9 cellular contexts compared by ENCODE assay signal in genomic region chr2:160651416-160652200, GRCh38.
DNase-seq lines count a peak whose midpoint lies in the region; ATAC-seq and TF ChIP-seq lines count a peak whose summit lies in the region.
"Had no signal": no experiment of that assay in that cellular context is flagged by ENCODE, and none has a peak within 500 bp of the region (broad histone marks: within the 10 kb centered on the region; RNA-seq: fewer than 3 reads in every experiment).

No MANE protein-coding gene starts in this region.

- no peak overlapping the region for H2BK12ac ChIP-seq in mesenchymal stem cell (ENCODE audit: low read length in 2 of 2)

- H2AFZ ChIP-seq in mesenchymal stem cell (ENCODE audit: low read depth, low read length), result no peak overlapping the region

- no peaks in the 10 kb centered on the region for H3K79me1 ChIP-seq in mesenchymal stem cell (replicated peaks; ENCODE audit: low read length, poor library complexity, severe bottlenecking)

- H3K18ac ChIP-seq in mesenchymal stem cell (ENCODE audit: low read depth in 1 of 2, low read length in 2 of 2), result peak overlapping the region in 1 of 2 experiments; percentile 11

- H4K91ac ChIP-seq in mesenchymal stem cell (ENCODE audit: low read length), result no peak overlapping the region

- TF ChIP-seq CTCF in CD14-positive monocyte (IDR thresholded peaks at IDR 0.05) (no peak), transverse colon (IDR thresholded peaks at IDR 0.05) (no peak), GM10248 (IDR thresholded peaks at IDR 0.05; ENCODE audit: control extremely low read depth, extremely low read depth, low read depth, missing control alignments) (no peak)

- peak; percentile 12 for ATAC-seq in HG03175 (IDR thresholded peaks at IDR 0.05; ENCODE audit: unreplicated experiment)
- ATAC-seq in activated naive CD8-positive, alpha-beta T cell treated with anti-CD3 and anti-CD28 coated beads, Interleukin-2, amount 10 ng/mL, durations not matched to agents 7 days and 5 days (ENCODE audit: low read depth), result no peak

- CTCF ChIA-PET in GM10248 (lab: Yijun Ruan, JAX), result no interaction called here

- no peak overlapping the region for H3K4ac ChIP-seq in mesenchymal stem cell (ENCODE audit: low read depth in 1 of 2, low read length in 2 of 2)

- no peaks in the 10 kb centered on the region for H3K36me3 ChIP-seq in mesenchymal stem cell (ENCODE audit: control insufficient read depth in 1 of 2, insufficient read depth in 2 of 2, low read depth in 1 of 2, low read length in 2 of 2)
- H3K36me3 ChIP-seq in transverse colon, result no peaks in the 10 kb centered on the region

- no peak overlapping the region for H2BK15ac ChIP-seq in mesenchymal stem cell (ENCODE audit: low read depth, poor library complexity, severe bottlenecking)

- peak overlapping the region; percentile 56 for H4K8ac ChIP-seq in mesenchymal stem cell (ENCODE audit: low read length)

- peaks cover 39% of the 10 kb centered on the region for H3K4me1 Mint-ChIP-seq in CD14-positive monocyte
- H3K4me1 Mint-ChIP-seq in activated naive CD8-positive, alpha-beta T cell treated with anti-CD3 and anti-CD28 coated beads, Interleukin-2, amount 10 ng/mL, durations not matched to agents 7 days and 5 days, result peaks cover 27% of the 10 kb centered on the region

- no peak for TF ChIP-seq EP300 in transverse colon (IDR thresholded peaks at IDR 0.05; ENCODE audit: low read depth)

- no peaks in the 10 kb centered on the region for H3K27me3 ChIP-seq in mesenchymal stem cell (ENCODE audit: control insufficient read depth in 1 of 2, insufficient read depth in 1 of 2, low read length in 2 of 2)
- no peaks in the 10 kb centered on the region for H3K27me3 ChIP-seq in transverse colon

- TF ChIP-seq POLR2A in transverse colon (IDR thresholded peaks at IDR 0.05), result no peak

- no peak overlapping the region for H3K4me2 ChIP-seq in mesenchymal stem cell (ENCODE audit: low read length, poor library complexity, severe bottlenecking)

- DNase-seq in CD14-positive monocyte (ENCODE audit: low spot score) (peak; percentile 51), mesenchymal stem cell (peak; percentile 41), NCI-H1436 (lab: John Stamatoyannopoulos, UW) (no peak), transverse colon (no peak), GM10248 (ENCODE audit: extremely low spot score) (no peak)
- no peak for DNase-seq in activated naive CD8-positive, alpha-beta T cell treated with anti-CD3 and anti-CD28 coated beads, Interleukin-2, amount 10 ng/mL, durations not matched to agents 7 days and 5 days
- DNase-seq in stimulated activated CD4-positive, alpha-beta T cell treated with anti-CD3 and anti-CD28 coated beads, Interleukin-2, amount 100 ng/mL, for 24 hours, result no peak
- DNase-seq: cortex of kidney had no signal

- in situ Hi-C loops in transverse colon (cut with MboI; ENCODE audit: low pct_ligation_motif_present in 1 of 4, low pct_unique_long_range_greater_than_20kb in 1 of 4, low sequenced_read_pairs in 3 of 4), result no loop called here

- WGBS in mesenchymal stem cell, result 82% methylated on average over 3 of the region's 4 CpGs
- WGBS in transverse colon (ENCODE audit: low coverage in 1 of 2), 2 donors, result 76 to 89% methylated on average over 3 to 4 of the region's 4 CpGs

- no peaks in the 10 kb centered on the region for H3K9me3 ChIP-seq in mesenchymal stem cell (ENCODE audit: control insufficient read depth, low read length)
- no peaks in the 10 kb centered on the region for H3K9me3 ChIP-seq in transverse colon

- H3K4me3 ChIP-seq in mesenchymal stem cell (ENCODE audit: insufficient read depth in 1 of 2, low read depth in 1 of 2, low read length in 2 of 2) (no peak overlapping the region), transverse colon (no peak overlapping the region)

- H3K14ac ChIP-seq in mesenchymal stem cell (ENCODE audit: low read length in 2 of 2), result no peak overlapping the region

- no peak overlapping the region for H2BK120ac ChIP-seq in mesenchymal stem cell (ENCODE audit: low read depth, low read length)

- H3K27me3 Mint-ChIP-seq in CD14-positive monocyte (ENCODE audit: low read depth in 3 of 3), result peaks cover 0 to 4% (median 0%) of the 10 kb centered on the region in 3 donors
- peaks cover 5% of the 10 kb centered on the region for H3K27me3 Mint-ChIP-seq in activated naive CD8-positive, alpha-beta T cell treated with anti-CD3 and anti-CD28 coated beads, Interleukin-2, amount 10 ng/mL, durations not matched to agents 7 days and 5 days

- intact Hi-C loops in CD14-positive monocyte (cut with micrococcal nuclease), result loop anchor here (5.0 to 10.0 kb wide), 4 partner anchors 51 to 84 kb away; no protein-coding TSS in a partner anchor
- intact Hi-C loops in transverse colon (cut with DNase I; ENCODE audit: low total_unique reads), result no loop called here

- peak overlapping the region; percentile 82 to 96 (median 87) for H3K27ac Mint-ChIP-seq in CD14-positive monocyte
- peak overlapping the region; percentile 15 for H3K27ac Mint-ChIP-seq in activated naive CD8-positive, alpha-beta T cell treated with anti-CD3 and anti-CD28 coated beads, Interleukin-2, amount 10 ng/mL, durations not matched to agents 7 days and 5 days

- H3K27ac ChIP-seq in mesenchymal stem cell (ENCODE audit: low read length, poor library complexity, severe bottlenecking) (no peak overlapping the region), transverse colon (no peak overlapping the region)

- H2AK5ac ChIP-seq in mesenchymal stem cell (ENCODE audit: low read length, severe bottlenecking), result no peak overlapping the region

- H3K4me1 ChIP-seq in mesenchymal stem cell (ENCODE audit: control insufficient read depth, insufficient read depth, low read depth, low read length), result peaks cover 2% of the 10 kb centered on the region
- peaks cover 0 to 7% (median 0%) of the 10 kb centered on the region in 4 donors for H3K4me1 ChIP-seq in transverse colon

- POLR2A ChIA-PET in activated naive CD8-positive, alpha-beta T cell treated with anti-CD3 and anti-CD28 coated beads, Interleukin-2, amount 10 ng/mL, durations not matched to agents 7 days and 5 days (lab: Charles Lee), result no interaction called here
- POLR2A ChIA-PET in GM10248 (lab: Yijun Ruan, JAX), result no interaction called here

- H3K4me3 Mint-ChIP-seq in CD14-positive monocyte, result peak overlapping the region in 1 of 2 donors; percentile 16
- H3K4me3 Mint-ChIP-seq in activated naive CD8-positive, alpha-beta T cell treated with anti-CD3 and anti-CD28 coated beads, Interleukin-2, amount 10 ng/mL, durations not matched to agents 7 days and 5 days, result no peak overlapping the region

- peaks cover 0 to 2% of the 10 kb centered on the region in 2 donors for H3K36me3 Mint-ChIP-seq in CD14-positive monocyte
- H3K36me3 Mint-ChIP-seq in activated naive CD8-positive, alpha-beta T cell treated with anti-CD3 and anti-CD28 coated beads, Interleukin-2, amount 10 ng/mL, durations not matched to agents 7 days and 5 days, result no peaks in the 10 kb centered on the region

- peaks cover 0 to 3% (median 3%) of the 10 kb centered on the region in 7 donors for H3K9me3 Mint-ChIP-seq in CD14-positive monocyte
- H3K9me3 Mint-ChIP-seq in activated naive CD8-positive, alpha-beta T cell treated with anti-CD3 and anti-CD28 coated beads, Interleukin-2, amount 10 ng/mL, durations not matched to agents 7 days and 5 days, result no peaks in the 10 kb centered on the region

- peak overlapping the region; percentile 22 for H3K9ac ChIP-seq in mesenchymal stem cell (ENCODE audit: low read length)

- peak overlapping the region in 1 of 2 experiments; percentile 9 for H3K23ac ChIP-seq in mesenchymal stem cell (ENCODE audit: low read length in 2 of 2)

- H2BK5ac ChIP-seq in mesenchymal stem cell (ENCODE audit: low read depth, low read length, poor library complexity, severe bottlenecking), result no peak overlapping the region

Comparison
In these comparisons a context has a peak if more than half of its experiments do, and no peak if none do; other contexts are left out.
1. DNase-seq: peak in CD14-positive monocyte (single experiment) and mesenchymal stem cell (single experiment); none in activated naive CD8-positive, alpha-beta T cell treated with anti-CD3 and anti-CD28 coated beads, Interleukin-2, amount 10 ng/mL, durations not matched to agents 7 days and 5 days (single experiment), NCI-H1436 (single experiment), transverse colon (single experiment), stimulated activated CD4-positive, alpha-beta T cell treated with anti-CD3 and anti-CD28 coated beads, Interleukin-2, amount 100 ng/mL, for 24 hours (0 of 2) and GM10248 (single experiment).